In genomic region chr7:94069154-94069739, GRCh38 we compare ENCODE assay signal across 12 cellular contexts.
DNase-seq lines count a peak whose midpoint lies in the region; ATAC-seq and TF ChIP-seq lines count a peak whose summit lies in the region.
"Had no signal": no experiment of that assay in that cellular context is flagged by ENCODE, and none has a peak within 500 bp of the region (broad histone marks: within the 10 kb centered on the region; RNA-seq: fewer than 3 reads in every experiment).

No MANE protein-coding gene starts in this region.

- H3K27me3 Mint-ChIP-seq in activated CD8-positive, alpha-beta T cell treated with anti-CD3 and anti-CD28 coated beads, Interleukin-2, amount 10 ng/mL, durations not matched to agents 7 days and 5 days (ENCODE audit: low read depth), result peaks cover 34% of the 10 kb centered on the region

- no peaks in the 10 kb centered on the region for H3K36me3 Mint-ChIP-seq in activated CD8-positive, alpha-beta T cell treated with anti-CD3 and anti-CD28 coated beads, Interleukin-2, amount 10 ng/mL, durations not matched to agents 7 days and 5 days (ENCODE audit: low read depth)
- H3K36me3 Mint-ChIP-seq: activated naive CD8-positive, alpha-beta T cell; naive thymus-derived CD8-positive, alpha-beta T cell had no signal

- H3K27ac Mint-ChIP-seq in activated CD8-positive, alpha-beta T cell treated with anti-CD3 and anti-CD28 coated beads, Interleukin-2, amount 10 ng/mL, durations not matched to agents 7 days and 5 days, result no peak overlapping the region
- H3K27ac Mint-ChIP-seq: activated naive CD8-positive, alpha-beta T cell; naive thymus-derived CD8-positive, alpha-beta T cell; stimulated activated naive CD8-positive, alpha-beta T cell treated with anti-CD3 and anti-CD28 coated beads, Interleukin-15, Interleukin-2, amounts not matched to agents 100 ng/mL and 50 ng/mL, for 24 hours had no signal

- peak; percentile 82 for ATAC-seq in GM18508 (IDR thresholded peaks at IDR 0.05; ENCODE audit: insufficient read depth, unreplicated experiment)
- peak; percentile 82 for ATAC-seq in GM21529 (IDR thresholded peaks at IDR 0.05; ENCODE audit: unreplicated experiment)
- peak; percentile 63 for ATAC-seq in HG03196 (IDR thresholded peaks at IDR 0.05; ENCODE audit: unreplicated experiment)
- no peak for ATAC-seq in activated CD8-positive, alpha-beta T cell treated with anti-CD3 and anti-CD28 coated beads, Interleukin-2, amount 10 ng/mL, durations not matched to agents 7 days and 5 days
- ATAC-seq: naive thymus-derived CD8-positive, alpha-beta T cell had no signal

- TF ChIP-seq CTCF in choroid plexus epithelial cell (conservative IDR thresholded peaks at IDR 0.05; ENCODE audit: low read depth, low read length), result no peak

- CTCF ChIA-PET in activated CD8-positive, alpha-beta T cell treated with anti-CD3 and anti-CD28 coated beads, Interleukin-2, amount 10 ng/mL, durations not matched to agents 7 days and 5 days (lab: Charles Lee), result no interaction called here

- no peaks in the 10 kb centered on the region for H3K9me3 Mint-ChIP-seq in activated CD8-positive, alpha-beta T cell treated with anti-CD3 and anti-CD28 coated beads, Interleukin-2, amount 10 ng/mL, durations not matched to agents 7 days and 5 days (ENCODE audit: insufficient read depth)
- H3K9me3 Mint-ChIP-seq: naive thymus-derived CD8-positive, alpha-beta T cell; stimulated activated naive CD8-positive, alpha-beta T cell treated with anti-CD3 and anti-CD28 coated beads, Interleukin-15, Interleukin-2, amounts not matched to agents 100 ng/mL and 50 ng/mL, for 24 hours had no signal

- H3K4me1 Mint-ChIP-seq in activated CD8-positive, alpha-beta T cell treated with anti-CD3 and anti-CD28 coated beads, Interleukin-2, amount 10 ng/mL, durations not matched to agents 7 days and 5 days (ENCODE audit: low read depth), result peaks cover 9% of the 10 kb centered on the region

- POLR2A ChIA-PET in activated CD8-positive, alpha-beta T cell treated with anti-CD3 and anti-CD28 coated beads, Interleukin-2, amount 10 ng/mL, durations not matched to agents 7 days and 5 days (lab: Charles Lee), result no interaction called here

- H3K4me3 Mint-ChIP-seq in activated CD8-positive, alpha-beta T cell treated with anti-CD3 and anti-CD28 coated beads, Interleukin-2, amount 10 ng/mL, durations not matched to agents 7 days and 5 days, result no peak overlapping the region
- H3K4me3 Mint-ChIP-seq: activated naive CD8-positive, alpha-beta T cell; naive thymus-derived CD8-positive, alpha-beta T cell; stimulated activated naive CD8-positive, alpha-beta T cell treated with anti-CD3 and anti-CD28 coated beads, Interleukin-15, Interleukin-2, amounts not matched to agents 100 ng/mL and 50 ng/mL, for 24 hours had no signal

- no peak overlapping the region for H3K27ac ChIP-seq in caudate nucleus (ENCODE audit: low read depth, low read length)

- H3K4me3 ChIP-seq in choroid plexus epithelial cell (ENCODE audit: low read depth, low read length), result no peak overlapping the region

- DNase-seq in choroid plexus epithelial cell (ENCODE audit: low read depth) (peak; percentile 27), caudate nucleus (lab: John Stamatoyannopoulos, UW) (no peak), NCI-H526 treated with DMSO at 0.1 percent for 48 hours (lab: John Stamatoyannopoulos, UW) (no peak)
- DNase-seq in activated CD8-positive, alpha-beta T cell treated with anti-CD3 and anti-CD28 coated beads, Interleukin-2, amount 10 ng/mL, durations not matched to agents 7 days and 5 days, result no peak
- DNase-seq in activated CD8-positive, alpha-beta memory T cell treated with anti-CD3 and anti-CD28 coated beads, Interleukin-2, amount 50 U/mL, for 48 hours, result no peak
- DNase-seq: naive thymus-derived CD8-positive, alpha-beta T cell; NCI-H1436 had no signal
